Comparison of ENCODE assay signal across 8 cellular contexts in genomic region chr10:113854757-113855626, GRCh38. TPM values are rescaled to one million over a fixed set of nuclear protein-coding genes. Genes with fewer than 3 reads are reported as not detected.
DNase-seq lines count a peak whose midpoint lies in the region; ATAC-seq and TF ChIP-seq lines count a peak whose summit lies in the region.

No MANE protein-coding gene starts in this region.

- H3K4me2 ChIP-seq in BLaER1 treated with 17β-estradiol and CSF1 and Interleukin-3, amounts not matched to agents 10 nM and 100 nM = peak overlapping the region; percentile 86 to 97 (median 95)
- peak overlapping the region; percentile 67 for H3K4me2 ChIP-seq in neuronal stem cell (ENCODE audit: insufficient read depth, low read length, poor library complexity, severe bottlenecking)

- H3K36me3 ChIP-seq in BLaER1 treated with 17β-estradiol and CSF1 and Interleukin-3, amounts not matched to agents 10 nM and 100 nM = peaks cover 5 to 21% (median 17%) of the 10 kb centered on the region in 11 experiments; a peak in 21 of 22 replicates
- H3K36me3 ChIP-seq in neuronal stem cell (replicated peaks in 1 of 2; ENCODE audit: control insufficient read depth in 2 of 2, insufficient read depth in 2 of 2, low read length in 2 of 2) (peaks cover 7 to 41% of the 10 kb centered on the region in 2 donors), upper lobe of right lung (peaks cover 18% of the 10 kb centered on the region)

- peak overlapping the region; percentile 96 for H2BK5ac ChIP-seq in neuronal stem cell (ENCODE audit: low read length)

- H4K91ac ChIP-seq in neuronal stem cell (ENCODE audit: low read depth, low read length, poor library complexity) = peak overlapping the region; percentile 99

- H3K4me1 ChIP-seq in BLaER1 treated with 17β-estradiol and CSF1 and Interleukin-3, amounts not matched to agents 10 nM and 100 nM = peaks cover 25 to 70% (median 39%) of the 10 kb centered on the region in 10 experiments
- peaks cover 8 to 16% of the 10 kb centered on the region in 2 donors for H3K4me1 ChIP-seq in neuronal stem cell (ENCODE audit: control insufficient read depth in 2 of 2, insufficient read depth in 1 of 2, low read depth in 1 of 2, low read length in 2 of 2)
- peaks cover 46% of the 10 kb centered on the region for H3K4me1 ChIP-seq in upper lobe of right lung

- H3K79me1 ChIP-seq in neuronal stem cell (ENCODE audit: low read depth, low read length) = peaks cover 3% of the 10 kb centered on the region

- H2BK15ac ChIP-seq in neuronal stem cell (ENCODE audit: low read length) = no peak overlapping the region

- H3K23ac ChIP-seq in neuronal stem cell (ENCODE audit: low read depth, low read length, poor library complexity) = peak overlapping the region; percentile 66

- TF ChIP-seq CTCF in upper lobe of right lung (IDR thresholded peaks at IDR 0.05) = peak; percentile 17

- peak; percentile 50 for DNase-seq in RPMI7951 (ENCODE audit: low read depth)
- peak; percentile 47 for DNase-seq in activated naive CD4-positive, alpha-beta T cell treated with anti-CD3 and anti-CD28 coated beads, Interleukin-2, amount 50 U/mL, for 16 hours
- DNase-seq in germinal center (ENCODE audit: low spot score) = peak; percentile 66
- DNase-seq in neuronal stem cell (ENCODE audit: low spot score) = no peak
- peak; percentile 77 for DNase-seq in upper lobe of right lung

- H3K27ac ChIP-seq in BLaER1 treated with 17β-estradiol and CSF1 and Interleukin-3, amounts not matched to agents 10 nM and 100 nM = peak overlapping the region; percentile 94 to 99 (median 98)
- H3K27ac ChIP-seq in neuronal stem cell (replicated peaks; ENCODE audit: low read length) (peak overlapping the region; percentile 82), upper lobe of right lung (peak overlapping the region; percentile 97)

- WGBS in neuronal stem cell (ENCODE audit: extremely low coverage in 2 of 2, insufficient read length in 2 of 2, insufficient replicate concordance in 1 of 2), 2 donors = no CpG with 5 or more reads among the region's 66 CpGs

- peak overlapping the region; percentile 76 for H2AK5ac ChIP-seq in neuronal stem cell (ENCODE audit: low read depth, low read length)

- no peaks in the 10 kb centered on the region for H3K9me3 ChIP-seq in BLaER1 treated with 17β-estradiol and CSF1 and Interleukin-3, amounts not matched to agents 10 nM and 100 nM (replicated peaks in 1 of 11)
- peaks cover 0 to 7% of the 10 kb centered on the region in 2 donors for H3K9me3 ChIP-seq in neuronal stem cell (replicated peaks in 1 of 2; ENCODE audit: control insufficient read depth in 2 of 2, insufficient read depth in 1 of 2, low read depth in 1 of 2, low read length in 2 of 2)
- H3K9me3 ChIP-seq in upper lobe of right lung = no peaks in the 10 kb centered on the region

- H3K4ac ChIP-seq in neuronal stem cell (ENCODE audit: low read length) = no peak overlapping the region

- peak overlapping the region; percentile 95 to 99 (median 97) for H3K9ac ChIP-seq in BLaER1 treated with 17β-estradiol and CSF1 and Interleukin-3, amounts not matched to agents 10 nM and 100 nM
- peak overlapping the region; percentile 100 for H3K9ac ChIP-seq in neuronal stem cell (ENCODE audit: low read depth, low read length, poor library complexity)

- peak overlapping the region; percentile 76 to 96 (median 86) for H3K4me3 ChIP-seq in BLaER1 treated with 17β-estradiol and CSF1 and Interleukin-3, amounts not matched to agents 10 nM and 100 nM
- H3K4me3 ChIP-seq in neuronal stem cell (ENCODE audit: low read length in 2 of 2) = peak overlapping the region; percentile 67 to 99
- H3K4me3 ChIP-seq in upper lobe of right lung = peak overlapping the region; percentile 97

- peak; percentile 44 for ATAC-seq in GM18907 (IDR thresholded peaks at IDR 0.05; ENCODE audit: unreplicated experiment)
- peak; percentile 25 for ATAC-seq in HG03103 (IDR thresholded peaks at IDR 0.05; ENCODE audit: low read depth, unreplicated experiment)
- peak; percentile 84 for ATAC-seq in upper lobe of right lung

- H4K8ac ChIP-seq in neuronal stem cell (ENCODE audit: low read depth, low read length) = peak overlapping the region; percentile 93

- no peak overlapping the region for H2BK12ac ChIP-seq in neuronal stem cell (ENCODE audit: low read length)

- peak overlapping the region; percentile 99 for H3K18ac ChIP-seq in neuronal stem cell (ENCODE audit: low read length)

- no peaks in the 10 kb centered on the region for H3K27me3 ChIP-seq in BLaER1 treated with 17β-estradiol and CSF1 and Interleukin-3, amounts not matched to agents 10 nM and 100 nM
- H3K27me3 ChIP-seq in neuronal stem cell (ENCODE audit: control insufficient read depth in 3 of 3, insufficient read depth in 3 of 3, low read depth in 1 of 3, low read length in 3 of 3) (no peaks in the 10 kb centered on the region), upper lobe of right lung (no peaks in the 10 kb centered on the region)

- no peak overlapping the region for H3K14ac ChIP-seq in neuronal stem cell (ENCODE audit: low read length)

- peaks cover 0 to 24% (median 0%) of the 10 kb centered on the region in 11 experiments; a peak in 4 of 22 replicates for H4K20me1 ChIP-seq in BLaER1 treated with 17β-estradiol and CSF1 and Interleukin-3, amounts not matched to agents 10 nM and 100 nM

- H2AFZ ChIP-seq in neuronal stem cell (ENCODE audit: low read length) = peak overlapping the region; percentile 94

- intact Hi-C loops in upper lobe of right lung (cut with DNase I) = no loop called here

- peak overlapping the region; percentile 64 for H2BK120ac ChIP-seq in neuronal stem cell (ENCODE audit: low read depth, low read length)

RNA-seq across cellular contexts. Expression of gene NHLRC2, which starts 0.5 kb away (rescaled TPM):
- 9.1 and 12.3 TPM in 2 replicates for total RNA-seq in RPMI7951 (2014; rRNA removed; shearing (Covaris generic))
- polyA plus RNA-seq in neuronal stem cell (2013, experiment 1 of 2) = 14.8 TPM
- polyA plus RNA-seq in neuronal stem cell (2013, experiment 2 of 2) = 15.5 TPM
- total RNA-seq in upper lobe of right lung = 46.1 TPM

RNA-seq across cellular contexts. Expression of gene DCLRE1A, which starts 1.1 kb away (rescaled TPM):
- 9.2 and 10.1 TPM in 2 replicates for total RNA-seq in RPMI7951 (2014; rRNA removed; shearing (Covaris generic))
- polyA plus RNA-seq in neuronal stem cell (2013, experiment 1 of 2) = 8.9 TPM
- polyA plus RNA-seq in neuronal stem cell (2013, experiment 2 of 2) = 8.9 TPM
- 6.1 TPM for total RNA-seq in upper lobe of right lung

Comparison
In these comparisons a context has a peak if more than half of its experiments do, and no peak if none do; other contexts are left out.
1. ATAC-seq: peak in every context shown above with its lines; median percentile 84 in upper lobe of right lung; 44 in GM18907; 25 in HG03103.